Comparison of ENCODE assay signal across 8 cellular contexts in the genomic region with DNA sequence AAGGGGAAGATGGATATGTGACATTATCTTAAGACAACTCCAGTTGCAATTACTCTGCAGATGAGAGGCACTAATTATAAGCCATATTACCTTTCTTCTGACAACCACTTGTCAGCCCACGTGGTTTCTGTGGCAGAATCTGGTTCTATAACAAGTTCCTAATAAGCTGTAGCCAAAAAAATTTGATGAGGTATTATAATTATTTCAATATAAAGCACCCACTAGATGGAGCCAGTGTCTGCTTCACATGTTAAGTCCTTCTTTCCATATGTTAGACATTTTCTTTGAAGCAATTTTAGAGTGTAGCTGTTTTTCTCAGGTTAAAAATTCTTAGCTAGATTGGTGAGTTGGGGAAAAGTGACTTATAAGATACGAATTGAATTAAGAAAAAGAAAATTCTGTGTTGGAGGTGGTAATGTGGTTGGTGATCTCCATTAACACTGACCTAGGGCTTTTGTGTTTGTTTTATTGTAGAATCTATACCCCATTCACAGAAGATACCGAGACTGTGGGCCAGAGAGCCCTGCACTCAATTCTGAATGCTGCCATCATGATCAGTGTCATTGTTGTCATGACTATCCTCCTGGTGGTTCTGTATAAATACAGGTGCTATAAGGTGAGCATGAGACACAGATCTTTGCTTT. TPM values are rescaled to one million over a fixed set of nuclear protein-coding genes. Genes with fewer than 3 reads are reported as not detected.
DNase-seq lines count a peak whose midpoint lies in the region; ATAC-seq, FAIRE-seq and TF ChIP-seq lines count a peak whose summit lies in the region.

No MANE protein-coding gene starts in this region.

- SMC1A ChIA-PET in GM12878 (lab: Charles Lee; ENCODE audit: uncharacterized antibody, unreplicated experiment) = interaction anchor here (0.7 to 2.5 kb wide), 20 partner anchors 9 to 460 kb away, joined by 3 to 37 read pairs (median 4); partner anchors contain the start of gene NUMB

- peak; percentile 54 for TF ChIP-seq CTCF in cardiac muscle cell (IDR thresholded peaks at IDR 0.05; ENCODE audit: low read depth, low read length)
- peak; percentile 19 to 62 (median 36); a peak in 4 of 6 replicates for TF ChIP-seq CTCF in GM12878 (IDR thresholded peaks at IDR 0.05 in 2 of 3, conservative IDR thresholded peaks at IDR 0.05 in 1 of 3; ENCODE audit: control insufficient read depth in 2 of 3, extremely low read depth in 1 of 3, insufficient read depth in 1 of 3, low read depth in 3 of 3, low read length in 3 of 3)

- H3K79me2 ChIP-seq in GM12878 (ENCODE audit: control insufficient read depth, insufficient read depth, low read length) = no peaks in the 10 kb centered on the region

- no peak for TF ChIP-seq POLR2A in GM12878 (IDR thresholded peaks at IDR 0.05; ENCODE audit: low read depth, low read length)

- no peaks in the 10 kb centered on the region for H3K9me3 ChIP-seq in cardiac muscle cell (ENCODE audit: low read depth)
- no peaks in the 10 kb centered on the region for H3K9me3 ChIP-seq in GM12878 (replicated peaks; ENCODE audit: control insufficient read depth, insufficient read depth, low read length)

- H3K9ac ChIP-seq in GM12878 (ENCODE audit: control insufficient read depth, insufficient read depth, low read length) = no peak overlapping the region

- H3K36me3 ChIP-seq in cardiac muscle cell (peaks cover 39% of the 10 kb centered on the region), GM12878 (ENCODE audit: control insufficient read depth in 2 of 2, insufficient read depth in 2 of 2, low read length in 1 of 2) (peaks cover 11 to 28% of the 10 kb centered on the region in 2 experiments; a peak in 3 of 4 replicates)

- in situ Hi-C loops in GM12878 (cut with MboI) = no loop called here

- RAD21 ChIA-PET in GM12878 (lab: Charles Lee; ENCODE audit: unreplicated experiment) = interaction anchor here (1.0 to 2.3 kb wide), 15 partner anchors 37 to 659 kb away, joined by 3 to 48 read pairs (median 4); partner anchors contain the start of genes NUMB, PSEN1 and RIOX1

- H3K27me3 ChIP-seq in cardiac muscle cell = no peaks in the 10 kb centered on the region
- no peaks in the 10 kb centered on the region for H3K27me3 ChIP-seq in GM12878 (replicated peaks in 1 of 2; ENCODE audit: control insufficient read depth in 2 of 2, insufficient read depth in 2 of 2, low read length in 1 of 2)

- H4K20me1 ChIP-seq in GM12878 (ENCODE audit: control insufficient read depth, insufficient read depth) = no peaks in the 10 kb centered on the region

- no peak overlapping the region for H2AFZ ChIP-seq in GM12878 (ENCODE audit: control insufficient read depth, low read depth, low read length)

- BruUV-seq in GM12878 (replicated peaks; lab: Mats Ljungman, UMichigan) = no TSS peak

- CTCF ChIA-PET in GM12878 (lab: Yijun Ruan, JAX) = interaction anchor here (0.6 to 5.1 kb wide), 40 partner anchors 9 to 1320 kb away, joined by 3 to 106 read pairs (median 4); partner anchors contain the start of genes ACOT1, ISCA2, NPC2 and PSEN1

- POLR2A ChIA-PET in GM12878 (lab: Charles Lee) = interaction anchor here (0.8 to 1.0 kb wide), 2 partner anchors 97 to 298 kb away, joined by 3 to 6 read pairs; no protein-coding TSS in a partner anchor

- no peak overlapping the region for H3K27ac ChIP-seq in cardiac muscle cell
- H3K27ac ChIP-seq in GM12878 (ENCODE audit: control insufficient read depth, insufficient read depth) = no peak overlapping the region

- intact Hi-C loops in cardiac septum (cut with DNase I) = no loop called here
- intact Hi-C loops in GM12878 (cut with micrococcal nuclease; ENCODE audit: unreplicated experiment) = loop anchor here (1.0 kb wide), 1 partner anchor 299 kb away; no protein-coding TSS in a partner anchor

- peak; percentile 60 for ATAC-seq in GM12878

- TF ChIP-seq RAD21 in GM12878 (IDR thresholded peaks at IDR 0.05; ENCODE audit: insufficient read depth, low read depth, low read length) = peak; percentile 68

- H3K4me2 ChIP-seq in GM12878 (ENCODE audit: control insufficient read depth, insufficient read depth) = no peak overlapping the region

- WGBS in GM12878 (ENCODE audit: insufficient coverage, insufficient replicate concordance, low lambda C conversion rate, missing lambda C conversion rate) = 33% methylated on average over 3 of the region's 3 CpGs

- FAIRE-seq in GM12878 (lab: Jason Lieb, UNC) = peak; percentile 47

- no peak for TF ChIP-seq EP300 in GM12878 (IDR thresholded peaks at IDR 0.05; ENCODE audit: borderline replicate concordance in 1 of 2, control insufficient read depth in 1 of 2, low read depth in 2 of 2, low read length in 2 of 2)

- H3K4me3 ChIP-seq in cardiac muscle cell = no peak overlapping the region
- no peak overlapping the region for H3K4me3 ChIP-seq in GM12878

- H3K4me1 ChIP-seq in cardiac muscle cell (ENCODE audit: low read depth) (no peaks in the 10 kb centered on the region), GM12878 (ENCODE audit: control insufficient read depth, insufficient read depth, low read length) (no peaks in the 10 kb centered on the region)

- DNase-seq in cardiac muscle cell (ENCODE audit: low read depth in 1 of 2, low spot score in 1 of 2) = peak; percentile 35 to 78
- no peak for DNase-seq in cardiac septum (ENCODE audit: low spot score)
- peak; percentile 82 for DNase-seq in NCI-H1105 treated with DMSO at 0.1 percent for 48 hours (lab: John Stamatoyannopoulos, UW)
- DNase-seq in GM12878 (ENCODE audit: low read depth, low spot score) = no peak
- DNase-seq in lung microvascular endothelial cell (ENCODE audit: low read depth in 2 of 2) = peak; percentile 70 to 83
- no peak for DNase-seq in HK-2 (ENCODE audit: unreplicated experiment)
- no peak for DNase-seq in activated CD4-positive, alpha-beta T cell treated with anti-CD3 and anti-CD28 coated beads for 48 hours
- no peak for DNase-seq in mesenteric fat pad (ENCODE audit: low spot score)

TF ChIP-seq in GM12878, 131 proteins besides CTCF, POLR2A, EP300 and RAD21 (continues in another document):
- TF ChIP-seq PKNOX1 (IDR thresholded peaks at IDR 0.05) (peak; percentile 27; the same call in 1 of the 2 replicates), MXI1 (IDR thresholded peaks at IDR 0.05; ENCODE audit: low read depth, low read length) (0 out of 2 replicates have a peak, but pooled peaks have one; percentile 24), RAD51 (IDR thresholded peaks at IDR 0.05) (peak; percentile 41; the same call in 1 of the 2 replicates), SMC3 (IDR thresholded peaks at IDR 0.05; ENCODE audit: borderline replicate concordance, low read length) (peak; percentile 67; the same call in 1 of the 2 replicates)

RNA-seq across cellular contexts. Expression of gene PSEN1, which starts 36.9 kb away (rescaled TPM):
- total RNA-seq in cardiac muscle cell = 31.7 and 36.3 TPM in 2 replicates
- polyA plus RNA-seq in cardiac muscle cell = 48.8 and 49.7 TPM in 2 replicates
- 20.5 TPM for total RNA-seq in cardiac septum
- 107 and 112 TPM in 2 replicates for total RNA-seq in GM12878 (2013; cell fraction: nucleolus; rRNA removed)
- total RNA-seq in GM12878 (2014; rRNA removed) = 21.5 and 27.2 TPM in 2 replicates
- 21.9 and 22.0 TPM in 2 replicates for total RNA-seq in GM12878 (2014; rRNA removed; fragmentation: Illumina TruSeq; extraction: Trizol)
- 27.5 and 28.3 TPM in 2 replicates for total RNA-seq in GM12878 (2021)
- 27.8 TPM for polyA plus RNA-seq in GM12878 (2011; ENCODE audit: low read depth)
- 17.9 and 19.2 TPM in 2 replicates for polyA plus RNA-seq in GM12878 (2011; rRNA removed)
- polyA plus RNA-seq in GM12878 (2011; cell fraction: cytosol; rRNA removed) = 11.1 and 24.9 TPM in 2 replicates
- 12.2 and 12.5 TPM in 2 replicates for polyA plus RNA-seq in GM12878 (2011; cell fraction: nucleus; rRNA removed)
- 19.6 and 20.5 TPM in 2 replicates for polyA plus RNA-seq in GM12878 (2012)
- polyA plus RNA-seq in GM12878 (2014; fragmentation: Illumina TruSeq; extraction: Trizol) = 32.3 and 37.3 TPM in 2 replicates
- polyA plus RNA-seq in GM12878 (2014; fragmentation: Nextera tagmentation; extraction: Ambion mirVana) = 10 to 100 TPM in 1 of 2 experiments, 1 to 10 TPM in 1; 8.9 to 10.1 TPM
- polyA plus RNA-seq in GM12878 (2014; rRNA removed) = 15.4 and 17.5 TPM in 2 replicates
- 10 to 100 TPM; 28.7 to 31.5 TPM for polyA plus RNA-seq in GM12878 (2016; fragmentation: Nextera tagmentation; extraction: Ambion mirVana)
- 45.2 and 48.2 TPM in 2 replicates for polyA minus RNA-seq in GM12878 (2011; rRNA and poly(A)+ RNA removed)
- polyA minus RNA-seq in GM12878 (2011; cell fraction: cytosol; rRNA and poly(A)+ RNA removed) = 10.7 and 22.6 TPM in 2 replicates
- polyA minus RNA-seq in GM12878 (2011; cell fraction: nucleus; rRNA and poly(A)+ RNA removed) = 14.7 and 25.4 TPM in 2 replicates
- total RNA-seq in lung microvascular endothelial cell = 30.1 and 38.5 TPM in 2 replicates
- 55.3 TPM for total RNA-seq in mesenteric fat pad

Comparison
In these comparisons a context has a peak if more than half of its experiments do, and no peak if none do; other contexts are left out.
1. DNase-seq: peak in cardiac muscle cell (2 of 2), NCI-H1105 treated with DMSO at 0.1 percent for 48 hours (single experiment) and lung microvascular endothelial cell (2 of 2); none in cardiac septum (single experiment), GM12878 (single experiment), HK-2 (single experiment), activated CD4-positive, alpha-beta T cell treated with anti-CD3 and anti-CD28 coated beads for 48 hours (single experiment) and mesenteric fat pad (single experiment).